20 cellular contexts compared by ENCODE assay signal in genomic region chr19:58516246-58516836, GRCh38. TPM values are rescaled to one million over a fixed set of nuclear protein-coding genes. Genes with fewer than 3 reads are reported as not detected.
A peak's percentile ranks its signal among the peaks of the same experiment; 100 is the strongest.
DNase-seq lines count a peak whose midpoint lies in the region; ATAC-seq and TF ChIP-seq lines count a peak whose summit lies in the region.
"Had no signal": no experiment of that assay in that cellular context is flagged by ENCODE, and none has a peak within 500 bp of the region (broad histone marks: within the 10 kb centered on the region; RNA-seq: fewer than 3 reads in every experiment).

No MANE protein-coding gene starts in this region.

- peak overlapping the region; percentile 77 for H3K27ac ChIP-seq in RWPE1
- H3K27ac ChIP-seq: epithelial cell of prostate, right atrium auricular region, thoracic aorta, WERI-Rb-1 had no signal

- DNase-seq in stimulated activated naive CD8-positive, alpha-beta T cell treated with anti-CD3 and anti-CD28 coated beads, Interleukin-15, amount 100 ng/mL, for 72 hours: no peak
- DNase-seq in RWPE1 (ENCODE audit: low spot score) (no peak), endothelial cell (ENCODE audit: low spot score) (no peak), type B pancreatic cell (ENCODE audit: extremely low spot score, unreplicated experiment) (no peak), SHP77 (lab: John Stamatoyannopoulos, UW) (no peak), sciatic nerve (ENCODE audit: low spot score) (no peak), NCI-H226 (no peak)
- DNase-seq: aorta; mammary epithelial cell; NCI-H146; NCI-H446; PC-3; stimulated activated CD4-positive, alpha-beta T cell treated with anti-CD3 and anti-CD28 coated beads, Interleukin-1b, Interleukin-23, amount 100 ng/mL, for 48 hours; WERI-Rb-1 had no signal

- ATAC-seq in stimulated activated naive CD8-positive, alpha-beta T cell treated with anti-CD3 and anti-CD28 coated beads, Interleukin-15, amount 100 ng/mL, for 72 hours: no peak
- no peak for ATAC-seq in sciatic nerve
- ATAC-seq: gastrocnemius medialis, PC-3 had no signal

- peak overlapping the region; percentile 85 for H3K27ac Mint-ChIP-seq in stimulated activated naive CD8-positive, alpha-beta T cell treated with anti-CD3 and anti-CD28 coated beads, Interleukin-15, Interleukin-2, amounts not matched to agents 100 ng/mL and 50 ng/mL, for 24 hours
- H3K27ac Mint-ChIP-seq in stimulated activated naive CD8-positive, alpha-beta T cell treated with anti-CD3 and anti-CD28 coated beads, Interleukin-15, amount 100 ng/mL, for 72 hours: peak overlapping the region in 1 of 2 donors; percentile 88
- H3K27ac Mint-ChIP-seq in endothelial cell (ENCODE audit: unreplicated experiment) (no peak overlapping the region), type B pancreatic cell (no peak overlapping the region)
- H3K27ac Mint-ChIP-seq: B cell had no signal

- H3K4me3 Mint-ChIP-seq in stimulated activated naive CD8-positive, alpha-beta T cell treated with anti-CD3 and anti-CD28 coated beads, Interleukin-15, Interleukin-2, amounts not matched to agents 100 ng/mL and 50 ng/mL, for 24 hours: peak overlapping the region; percentile 88
- peak overlapping the region in 1 of 2 donors; percentile 97 for H3K4me3 Mint-ChIP-seq in stimulated activated naive CD8-positive, alpha-beta T cell treated with anti-CD3 and anti-CD28 coated beads, Interleukin-15, amount 100 ng/mL, for 72 hours
- H3K4me3 Mint-ChIP-seq in endothelial cell (ENCODE audit: unreplicated experiment) (peak overlapping the region; percentile 31), type B pancreatic cell (peak overlapping the region; percentile 58)

- peaks cover 56% of the 10 kb centered on the region for H3K4me1 Mint-ChIP-seq in stimulated activated naive CD8-positive, alpha-beta T cell treated with anti-CD3 and anti-CD28 coated beads, Interleukin-15, Interleukin-2, amounts not matched to agents 100 ng/mL and 50 ng/mL, for 24 hours (ENCODE audit: low read depth)
- peaks cover 73% of the 10 kb centered on the region for H3K4me1 Mint-ChIP-seq in stimulated activated naive CD8-positive, alpha-beta T cell treated with anti-CD3 and anti-CD28 coated beads, Interleukin-15, amount 100 ng/mL, for 72 hours
- H3K4me1 Mint-ChIP-seq in endothelial cell (ENCODE audit: unreplicated experiment): peaks cover 29% of the 10 kb centered on the region
- peaks cover 21% of the 10 kb centered on the region for H3K4me1 Mint-ChIP-seq in type B pancreatic cell (ENCODE audit: unreplicated experiment)

- no peaks in the 10 kb centered on the region for H3K9me3 Mint-ChIP-seq in stimulated activated naive CD8-positive, alpha-beta T cell treated with anti-CD3 and anti-CD28 coated beads, Interleukin-15, Interleukin-2, amounts not matched to agents 100 ng/mL and 50 ng/mL, for 24 hours
- H3K9me3 Mint-ChIP-seq in stimulated activated naive CD8-positive, alpha-beta T cell treated with anti-CD3 and anti-CD28 coated beads, Interleukin-15, amount 100 ng/mL, for 72 hours: no peaks in the 10 kb centered on the region
- H3K9me3 Mint-ChIP-seq in endothelial cell (ENCODE audit: unreplicated experiment) (no peaks in the 10 kb centered on the region), type B pancreatic cell (no peaks in the 10 kb centered on the region)

- CTCF ChIA-PET in RWPE1 (lab: Yijun Ruan, JAX): interaction anchor here (0.7 kb wide), 1 partner anchor 289 kb away, joined by 3 read pairs; no protein-coding TSS in a partner anchor

- H3K27me3 Mint-ChIP-seq in stimulated activated naive CD8-positive, alpha-beta T cell treated with anti-CD3 and anti-CD28 coated beads, Interleukin-15, Interleukin-2, amounts not matched to agents 100 ng/mL and 50 ng/mL, for 24 hours: no peaks in the 10 kb centered on the region
- H3K27me3 Mint-ChIP-seq in stimulated activated naive CD8-positive, alpha-beta T cell treated with anti-CD3 and anti-CD28 coated beads, Interleukin-15, amount 100 ng/mL, for 72 hours: no peaks in the 10 kb centered on the region
- H3K27me3 Mint-ChIP-seq in endothelial cell (ENCODE audit: unreplicated experiment): peaks cover 25% of the 10 kb centered on the region
- H3K27me3 Mint-ChIP-seq in type B pancreatic cell: no peaks in the 10 kb centered on the region
- H3K27me3 Mint-ChIP-seq: B cell had no signal

- intact Hi-C loops in sciatic nerve (cut with DNase I): no loop called here

- TF ChIP-seq CTCF in RWPE1 (conservative IDR thresholded peaks at IDR 0.05; ENCODE audit: low read depth): no peak
- no peak for TF ChIP-seq CTCF in endothelial cell (IDR thresholded peaks at IDR 0.05; ENCODE audit: unreplicated experiment)
- no peak for TF ChIP-seq CTCF in type B pancreatic cell (conservative IDR thresholded peaks at IDR 0.05)

- H3K36me3 Mint-ChIP-seq in stimulated activated naive CD8-positive, alpha-beta T cell treated with anti-CD3 and anti-CD28 coated beads, Interleukin-15, Interleukin-2, amounts not matched to agents 100 ng/mL and 50 ng/mL, for 24 hours (ENCODE audit: low read depth): peaks cover 26% of the 10 kb centered on the region
- peaks cover 18% of the 10 kb centered on the region for H3K36me3 Mint-ChIP-seq in endothelial cell (ENCODE audit: low read depth, unreplicated experiment)
- H3K36me3 Mint-ChIP-seq in type B pancreatic cell: peaks cover 5% of the 10 kb centered on the region

- POLR2A ChIA-PET in RWPE1 (lab: Yijun Ruan, JAX; ENCODE audit: low non-redundant PET): no interaction called here

RNA-seq across cellular contexts. Expression of gene ZBTB45, which starts 3.3 kb away (rescaled TPM):
- total RNA-seq in endothelial cell (ENCODE audit: unreplicated experiment) (22.2 TPM), type B pancreatic cell (ENCODE audit: low replicate concordance) (18.6 and 20.2 TPM in 2 replicates), sciatic nerve (14.9 TPM)

RNA-seq across cellular contexts. Expression of gene SLC27A5, which starts 4.5 kb away (rescaled TPM):
- 4.7 TPM for total RNA-seq in endothelial cell (ENCODE audit: unreplicated experiment)
- 5.7 and 9.3 TPM in 2 replicates for total RNA-seq in type B pancreatic cell (ENCODE audit: low replicate concordance)
- total RNA-seq in sciatic nerve: 10.1 TPM

RNA-seq across cellular contexts. Expression of gene TRIM28, which starts 27.5 kb away (rescaled TPM):
- total RNA-seq in endothelial cell (ENCODE audit: unreplicated experiment) (457 TPM), type B pancreatic cell (ENCODE audit: low replicate concordance) (401 and 679 TPM in 2 replicates), sciatic nerve (168 TPM)

RNA-seq across cellular contexts. Expression of gene CHMP2A, which starts 38.6 kb away (rescaled TPM):
- total RNA-seq in endothelial cell (ENCODE audit: unreplicated experiment): 130 TPM
- 86.5 and 97.7 TPM in 2 replicates for total RNA-seq in type B pancreatic cell (ENCODE audit: low replicate concordance)
- 94.6 TPM for total RNA-seq in sciatic nerve

RNA-seq across cellular contexts. Expression of gene ZNF446, which starts 40.2 kb away (rescaled TPM):
- total RNA-seq in endothelial cell (ENCODE audit: unreplicated experiment): 9.9 TPM
- total RNA-seq in type B pancreatic cell (ENCODE audit: low replicate concordance): 13.0 and 17.4 TPM in 2 replicates
- 10.3 TPM for total RNA-seq in sciatic nerve
